In genomic region chr4:135032670-135033069, GRCh38 we compare ENCODE assay signal across 27 cellular contexts.
A peak's percentile ranks its signal among the peaks of the same experiment; 100 is the strongest.
DNase-seq lines count a peak whose midpoint lies in the region; ATAC-seq and TF ChIP-seq lines count a peak whose summit lies in the region.
"Had no signal": no experiment of that assay in that cellular context is flagged by ENCODE, and none has a peak within 500 bp of the region (broad histone marks: within the 10 kb centered on the region; RNA-seq: fewer than 3 reads in every experiment).

No MANE protein-coding gene starts in this region.

- no peak overlapping the region for H3K27ac ChIP-seq in H9 (ENCODE audit: insufficient read length, low read depth, low read length)
- H3K27ac ChIP-seq in mesendoderm (ENCODE audit: low read depth, low read length), result no peak overlapping the region
- no peak overlapping the region for H3K27ac ChIP-seq in esophagus squamous epithelium
- H3K27ac ChIP-seq: GM23248, HL-60, RWPE1 had no signal

- intact Hi-C loops in esophagus squamous epithelium (cut with DNase I), result no loop called here

- H3K14ac ChIP-seq in H9 (ENCODE audit: insufficient read depth, low read length), result no peak overlapping the region

- H3K9me3 ChIP-seq in H9 (ENCODE audit: control insufficient read depth, low read depth, low read length), result no peaks in the 10 kb centered on the region
- no peaks in the 10 kb centered on the region for H3K9me3 ChIP-seq in esophagus squamous epithelium
- H3K9me3 ChIP-seq: BE2C had no signal

- no peak overlapping the region for H2AK5ac ChIP-seq in H9 (ENCODE audit: insufficient read length, low read length)
- no peak overlapping the region for H2AK5ac ChIP-seq in mesendoderm (ENCODE audit: low read length)

- H3K4me3 ChIP-seq in mesendoderm (ENCODE audit: low read length) (no peak overlapping the region), esophagus squamous epithelium (no peak overlapping the region)
- H3K4me3 ChIP-seq: GM23248 had no signal

- ATAC-seq in WTC11 (peak; percentile 61), GM18505 (IDR thresholded peaks at IDR 0.05; ENCODE audit: unreplicated experiment) (no peak)
- ATAC-seq: HCT116, Panc1, T-cell had no signal

- no peak overlapping the region for H3K23ac ChIP-seq in H9 (ENCODE audit: insufficient read length, low read depth, low read length)
- H3K23ac ChIP-seq in mesendoderm (ENCODE audit: low read length), result no peak overlapping the region

- no peaks in the 10 kb centered on the region for H3K36me3 Mint-ChIP-seq in H9 (ENCODE audit: insufficient read depth in 1 of 3, low read depth in 3 of 3)
- no peaks in the 10 kb centered on the region for H3K36me3 Mint-ChIP-seq in WTC11
- H3K36me3 Mint-ChIP-seq: CD14-positive monocyte; CD8-positive, alpha-beta memory T cell; IgD-negative memory B cell; T-cell had no signal

- POLR2A ChIA-PET in WTC11 (lab: Charles Lee), result no interaction called here

- TF ChIP-seq POLR2A in esophagus squamous epithelium (IDR thresholded peaks at IDR 0.05) (no peak), GM18505 (IDR thresholded peaks at IDR 0.05; ENCODE audit: borderline replicate concordance, extremely low read depth, insufficient read depth, insufficient read length) (no peak)

- H4K5ac ChIP-seq in H9 (ENCODE audit: insufficient read length, low read depth, low read length) (no peak overlapping the region), mesendoderm (ENCODE audit: low read length) (no peak overlapping the region)

- no peak overlapping the region for H3K9ac ChIP-seq in H9 (ENCODE audit: extremely low read depth, insufficient read length, low read length)
- H3K9ac ChIP-seq in mesendoderm (ENCODE audit: low read length), result no peak overlapping the region
- H3K9ac ChIP-seq: GM23248 had no signal

- no peaks in the 10 kb centered on the region for H3K4me1 ChIP-seq in H9 (ENCODE audit: insufficient read depth, low read length)
- no peaks in the 10 kb centered on the region for H3K4me1 ChIP-seq in mesendoderm (ENCODE audit: control insufficient read depth, low read depth, low read length)
- no peaks in the 10 kb centered on the region for H3K4me1 ChIP-seq in esophagus squamous epithelium
- H3K4me1 ChIP-seq: BE2C had no signal

- H3K27me3 Mint-ChIP-seq in H9 (ENCODE audit: low read depth) (no peaks in the 10 kb centered on the region), WTC11 (ENCODE audit: low read depth) (no peaks in the 10 kb centered on the region)
- H3K27me3 Mint-ChIP-seq: IgD-negative memory B cell, T-cell had no signal

- H3T11ph ChIP-seq in H9 (ENCODE audit: low read length), result no peak overlapping the region

- H2BK15ac ChIP-seq in H9 (ENCODE audit: low read depth, low read length) (no peak overlapping the region), mesendoderm (replicated peaks; ENCODE audit: low read depth) (no peak overlapping the region)

- no peaks in the 10 kb centered on the region for H3K23me2 ChIP-seq in H9 (ENCODE audit: insufficient read length, low read depth, low read length, poor library complexity, severe bottlenecking)

- H3K36me3 ChIP-seq in mesendoderm (ENCODE audit: control insufficient read depth, insufficient read depth, low read length) (no peaks in the 10 kb centered on the region), esophagus squamous epithelium (no peaks in the 10 kb centered on the region)
- H3K36me3 ChIP-seq: BE2C had no signal

- H2BK20ac ChIP-seq in H9 (ENCODE audit: low read depth, low read length, poor library complexity, severe bottlenecking), result no peak overlapping the region

- no peak overlapping the region for H4K91ac ChIP-seq in H9 (ENCODE audit: insufficient read length, low read depth, low read length)

- H3K18ac ChIP-seq in H9 (ENCODE audit: insufficient read length, low read depth, low read length) (no peak overlapping the region), mesendoderm (ENCODE audit: low read length) (no peak overlapping the region)

- DNase-seq in NCI-H748 (lab: John Stamatoyannopoulos, UW; ENCODE audit: unreplicated experiment) (peak; percentile 20), NCI-H748 treated with DMSO at 0.1 percent for 48 hours (lab: John Stamatoyannopoulos, UW) (no peak), H9 (no peak), WTC11 (ENCODE audit: low spot score) (no peak), mesendoderm (peak; percentile 15), AG08396 (ENCODE audit: low spot score) (no peak), esophagus squamous epithelium (lab: John Stamatoyannopoulos, UW) (no peak)
- DNase-seq: BE2C; Calu3; CD8-positive, alpha-beta memory T cell; DMS53; GM23248; NCI-H1092 treated with DMSO at 0.1 percent for 48 hours; NCI-H1694; NCI-H2081; NCI-H446; NCI-H526 treated with DMSO at 0.1 percent for 48 hours; NK-92 treated with Interleukin-12 subunit alpha and Interleukin-12 subunit beta, amount 100 ng/mL, for 24 hours; SHP77; T-cell had no signal

- H3K4ac ChIP-seq in H9 (ENCODE audit: low read depth, low read length) (no peak overlapping the region), mesendoderm (ENCODE audit: low read depth, low read length) (no peak overlapping the region)

- H2AFZ ChIP-seq in H9 (ENCODE audit: low read length), result no peak overlapping the region
- H2AFZ ChIP-seq: GM23248 had no signal

- no peak overlapping the region for H3K27ac Mint-ChIP-seq in H9
- H3K27ac Mint-ChIP-seq in WTC11, result no peak overlapping the region
- H3K27ac Mint-ChIP-seq: CD14-positive monocyte; CD8-positive, alpha-beta memory T cell; IgD-negative memory B cell; T-cell had no signal

- H3K56ac ChIP-seq in H9 (ENCODE audit: insufficient read length, low read depth, low read length), result no peak overlapping the region
- no peak overlapping the region for H3K56ac ChIP-seq in mesendoderm (ENCODE audit: low read length)

- CTCF ChIA-PET in WTC11 (lab: Charles Lee), result interaction anchor here (0.6 kb wide), 1 partner anchor 287 kb away, joined by 3 read pairs; no protein-coding TSS in a partner anchor

- no peak overlapping the region for H3K4me3 Mint-ChIP-seq in H9
- H3K4me3 Mint-ChIP-seq in WTC11, result no peak overlapping the region
- H3K4me3 Mint-ChIP-seq: CD14-positive monocyte; CD8-positive, alpha-beta memory T cell; IgD-negative memory B cell; T-cell had no signal

- H4K20me1 ChIP-seq in H9 (ENCODE audit: control insufficient read depth, insufficient read depth, insufficient read length), result no peaks in the 10 kb centered on the region

- H3K79me1 ChIP-seq in H9 (ENCODE audit: insufficient read depth, low read depth, low read length, poor library complexity, severe bottlenecking), result no peaks in the 10 kb centered on the region
- no peaks in the 10 kb centered on the region for H3K79me1 ChIP-seq in mesendoderm (ENCODE audit: low read length)

- H4K8ac ChIP-seq in H9 (replicated peaks; ENCODE audit: insufficient read length, low read depth, low read length), result no peak overlapping the region
- no peak overlapping the region for H4K8ac ChIP-seq in mesendoderm (ENCODE audit: low read depth, low read length)

- H3K4me1 Mint-ChIP-seq in H9 (no peaks in the 10 kb centered on the region), WTC11 (no peaks in the 10 kb centered on the region)
- H3K4me1 Mint-ChIP-seq: CD14-positive monocyte; CD8-positive, alpha-beta memory T cell; IgD-negative memory B cell; T-cell had no signal

- H3K27me3 ChIP-seq in H9 (ENCODE audit: insufficient read depth, low read length), result no peaks in the 10 kb centered on the region
- no peaks in the 10 kb centered on the region for H3K27me3 ChIP-seq in mesendoderm (ENCODE audit: insufficient read depth, low read length, poor library complexity)
- no peaks in the 10 kb centered on the region for H3K27me3 ChIP-seq in esophagus squamous epithelium
- H3K27me3 ChIP-seq: BE2C had no signal

- H2BK12ac ChIP-seq in H9 (ENCODE audit: insufficient read length, low read depth, low read length), result no peak overlapping the region

- WGBS in H9 (ENCODE audit: extremely low coverage, insufficient read length, low lambda C conversion rate), result no CpG with 5 or more reads among the region's 1 CpG
- WGBS in mesendoderm (ENCODE audit: extremely low coverage, insufficient coverage, low lambda C conversion rate), result no CpG with 5 or more reads among the region's 1 CpG
- WGBS in esophagus squamous epithelium, 2 donors, result 64 to 84% methylated on average over 1 of the region's 1 CpG

- H3K4me2 ChIP-seq in H9 (ENCODE audit: insufficient read depth, insufficient read length, low read length) (no peak overlapping the region), mesendoderm (ENCODE audit: low read length) (no peak overlapping the region)

- no peaks in the 10 kb centered on the region for H3K9me3 Mint-ChIP-seq in H9
- H3K9me3 Mint-ChIP-seq in WTC11, result no peaks in the 10 kb centered on the region

- TF ChIP-seq CTCF in H9 (conservative IDR thresholded peaks at IDR 0.05) (peak; percentile 24; the same call in 1 of the 3 replicates), WTC11 (IDR thresholded peaks at IDR 0.05) (no peak), esophagus squamous epithelium (IDR thresholded peaks at IDR 0.05) (no peak)

- no peak overlapping the region for H2BK120ac ChIP-seq in H9 (ENCODE audit: low read depth, low read length, poor library complexity, severe bottlenecking)
- H2BK120ac ChIP-seq in mesendoderm (ENCODE audit: low read depth, low read length), result no peak overlapping the region

- no peaks in the 10 kb centered on the region for H3K79me2 ChIP-seq in H9 (ENCODE audit: insufficient read depth, low read length)
- H3K79me2 ChIP-seq in mesendoderm (ENCODE audit: control insufficient read depth, insufficient read depth, low read length), result no peaks in the 10 kb centered on the region

- H2BK5ac ChIP-seq in H9 (ENCODE audit: insufficient read length, low read length) (no peak overlapping the region), mesendoderm (ENCODE audit: low read length) (no peak overlapping the region)

TF ChIP-seq in WTC11, 78 proteins besides CTCF, POLR2A, EP300 and RAD21 (continues in another document):
- TF ChIP-seq CBFB (CRISPR knock-in tag; IDR thresholded peaks at IDR 0.05; ENCODE audit: low read depth) (no peak), ETV6 (CRISPR knock-in tag; IDR thresholded peaks at IDR 0.05) (no peak)
- TF ChIP-seq, protein P1, sequence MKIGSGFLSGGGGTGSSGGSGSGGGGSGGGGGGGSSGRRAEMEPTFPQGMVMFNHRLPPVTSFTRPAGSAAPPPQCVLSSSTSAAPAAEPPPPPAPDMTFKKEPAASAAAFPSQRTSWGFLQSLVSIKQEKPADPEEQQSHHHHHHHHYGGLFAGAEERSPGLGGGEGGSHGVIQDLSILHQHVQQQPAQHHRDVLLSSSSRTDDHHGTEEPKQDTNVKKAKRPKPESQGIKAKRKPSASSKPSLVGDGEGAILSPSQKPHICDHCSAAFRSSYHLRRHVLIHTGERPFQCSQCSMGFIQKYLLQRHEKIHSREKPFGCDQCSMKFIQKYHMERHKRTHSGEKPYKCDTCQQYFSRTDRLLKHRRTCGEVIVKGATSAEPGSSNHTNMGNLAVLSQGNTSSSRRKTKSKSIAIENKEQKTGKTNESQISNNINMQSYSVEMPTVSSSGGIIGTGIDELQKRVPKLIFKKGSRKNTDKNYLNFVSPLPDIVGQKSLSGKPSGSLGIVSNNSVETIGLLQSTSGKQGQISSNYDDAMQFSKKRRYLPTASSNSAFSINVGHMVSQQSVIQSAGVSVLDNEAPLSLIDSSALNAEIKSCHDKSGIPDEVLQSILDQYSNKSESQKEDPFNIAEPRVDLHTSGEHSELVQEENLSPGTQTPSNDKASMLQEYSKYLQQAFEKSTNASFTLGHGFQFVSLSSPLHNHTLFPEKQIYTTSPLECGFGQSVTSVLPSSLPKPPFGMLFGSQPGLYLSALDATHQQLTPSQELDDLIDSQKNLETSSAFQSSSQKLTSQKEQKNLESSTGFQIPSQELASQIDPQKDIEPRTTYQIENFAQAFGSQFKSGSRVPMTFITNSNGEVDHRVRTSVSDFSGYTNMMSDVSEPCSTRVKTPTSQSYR (CRISPR knock-in tag; IDR thresholded peaks at IDR 0.05), result no peak

Comparison
In these comparisons a context has a peak if more than half of its experiments do, and no peak if none do; other contexts are left out.
1. DNase-seq: peak in NCI-H748 (single experiment) and mesendoderm (single experiment); none in NCI-H748 treated with DMSO at 0.1 percent for 48 hours (single experiment), H9 (single experiment), WTC11 (single experiment), AG08396 (single experiment) and esophagus squamous epithelium (single experiment).